ENCODE assay signal across 1 cellular context in genomic region chr17:7018331-7018964, GRCh38.
TF ChIP-seq lines count a peak whose summit lies in the region.

No MANE protein-coding gene starts in this region.

TF ChIP-seq in K562, 482 proteins besides CTCF, POLR2A, EP300 and RAD21 (continues in another document):
- TF ChIP-seq ZNF217 (CRISPR knock-in tag; IDR thresholded peaks at IDR 0.05): no peak
- no peak for TF ChIP-seq ZNF785 (CRISPR knock-in tag; IDR thresholded peaks at IDR 0.05)
- no peak for TF ChIP-seq L3MBTL2 (IDR thresholded peaks at IDR 0.05)
- TF ChIP-seq ZKSCAN3 (CRISPR knock-in tag; IDR thresholded peaks at IDR 0.05): no peak
- no peak for TF ChIP-seq TAF15 (IDR thresholded peaks at IDR 0.05; ENCODE audit: low read depth, low read length)
- TF ChIP-seq MAFF (IDR thresholded peaks at IDR 0.05; ENCODE audit: low read length): no peak
- no peak for TF ChIP-seq DNMT1 (IDR thresholded peaks at IDR 0.05)
- TF ChIP-seq POLR2B (IDR thresholded peaks at IDR 0.05; ENCODE audit: low read depth, partially characterized antibody): no peak
- no peak for TF ChIP-seq NFYB (IDR thresholded peaks at IDR 0.05; ENCODE audit: extremely low read depth, insufficient read length)
- no peak for TF ChIP-seq ZHX1 (conservative IDR thresholded peaks at IDR 0.05; ENCODE audit: low read length)
- TF ChIP-seq HDAC2 (IDR thresholded peaks at IDR 0.05): no peak
- TF ChIP-seq TEAD1 (CRISPR knock-in tag; IDR thresholded peaks at IDR 0.05): no peak
- TF ChIP-seq AFF1 (IDR thresholded peaks at IDR 0.05; ENCODE audit: low read depth in 1 of 2, partially characterized antibody in 2 of 2): no peak
- no peak for TF ChIP-seq MTA3 (IDR thresholded peaks at IDR 0.05; ENCODE audit: borderline replicate concordance)
- TF ChIP-seq CCAR2 (IDR thresholded peaks at IDR 0.05; ENCODE audit: low read depth, low read length): no peak
- 0 out of 4 replicates have a peak, but pooled peaks of 1 of the 2 experiments have one; percentile 31 for TF ChIP-seq MAZ (CRISPR knock-in tag; conservative IDR thresholded peaks at IDR 0.05 in 1 of 2, IDR thresholded peaks at IDR 0.05 in 1 of 2)
- no peak for TF ChIP-seq TCF15 (CRISPR knock-in tag; IDR thresholded peaks at IDR 0.05)
- no peak for TF ChIP-seq LEF1 (IDR thresholded peaks at IDR 0.05)
- TF ChIP-seq JUNB (CRISPR knock-in tag; conservative IDR thresholded peaks at IDR 0.05): no peak
- no peak for TF ChIP-seq NEUROD1 (IDR thresholded peaks at IDR 0.05; ENCODE audit: borderline replicate concordance, low read depth, low read length, partially characterized antibody)
- no peak for TF ChIP-seq CHAMP1 (IDR thresholded peaks at IDR 0.05)
- no peak for TF ChIP-seq TRIM28 (IDR thresholded peaks at IDR 0.05)
- no peak for TF ChIP-seq KAT2B (IDR thresholded peaks at IDR 0.05; ENCODE audit: low read depth, low read length)
- TF ChIP-seq ZNF717 (CRISPR knock-in tag; IDR thresholded peaks at IDR 0.05): no peak
- no peak for TF ChIP-seq CBX1 (IDR thresholded peaks at IDR 0.05; ENCODE audit: low read depth)
- 0 out of 2 replicates have a peak, but pooled peaks have one; percentile 24 for TF ChIP-seq ERF (CRISPR knock-in tag; IDR thresholded peaks at IDR 0.05)
- no peak for TF ChIP-seq GMEB1 (CRISPR knock-in tag; IDR thresholded peaks at IDR 0.05)
- no peak for TF ChIP-seq ZNF274 (IDR thresholded peaks at IDR 0.05; ENCODE audit: borderline replicate concordance, low read depth, low read length)
- no peak for TF ChIP-seq KAT8 (IDR thresholded peaks at IDR 0.05; ENCODE audit: low read depth)
- no peak for TF ChIP-seq HCFC1 (IDR thresholded peaks at IDR 0.05; ENCODE audit: low read depth, low read length)
- TF ChIP-seq SIN3A (IDR thresholded peaks at IDR 0.05; ENCODE audit: borderline replicate concordance in 2 of 2, control insufficient read depth in 1 of 2, low read depth in 2 of 2, low read length in 2 of 2): no peak
- TF ChIP-seq LCOR (CRISPR knock-in tag; IDR thresholded peaks at IDR 0.05): no peak
- TF ChIP-seq SMARCE1 (IDR thresholded peaks at IDR 0.05): no peak
- TF ChIP-seq FOXA1 (IDR thresholded peaks at IDR 0.05; ENCODE audit: borderline replicate concordance): no peak
- TF ChIP-seq PREB (CRISPR knock-in tag; IDR thresholded peaks at IDR 0.05): no peak
- no peak for TF ChIP-seq CCNT2 (IDR thresholded peaks at IDR 0.05; ENCODE audit: borderline replicate concordance, extremely low read depth, insufficient read length, low read depth, low read length)
- 0 out of 2 replicates have a peak, but pooled peaks have one; percentile 1 for TF ChIP-seq ZFX (CRISPR knock-in tag; IDR thresholded peaks at IDR 0.05)
- peak in 2 of 3 experiments; percentile 33 to 75 for TF ChIP-seq YY1 (IDR thresholded peaks at IDR 0.05; ENCODE audit: borderline replicate concordance in 1 of 3, control insufficient read depth in 1 of 3, extremely low read depth in 1 of 3, insufficient read depth in 3 of 3, insufficient read length in 1 of 3, insufficient replicate concordance in 2 of 3, low read depth in 1 of 3, low read length in 2 of 3)
- TF ChIP-seq KDM5B (IDR thresholded peaks at IDR 0.05; ENCODE audit: insufficient replicate concordance, low read depth, low read length): no peak
- no peak for TF ChIP-seq ZNF830 (CRISPR knock-in tag; IDR thresholded peaks at IDR 0.05)
- no peak for TF ChIP-seq ZNF408 (CRISPR knock-in tag; IDR thresholded peaks at IDR 0.05; ENCODE audit: low read depth)
- TF ChIP-seq ZNF511 (CRISPR knock-in tag; IDR thresholded peaks at IDR 0.05): no peak
- no peak for TF ChIP-seq ZNF3 (CRISPR knock-in tag; IDR thresholded peaks at IDR 0.05)
- TF ChIP-seq HEY1 (CRISPR knock-in tag; IDR thresholded peaks at IDR 0.05; ENCODE audit: borderline replicate concordance): no peak
- no peak for TF ChIP-seq SMARCC2 (IDR thresholded peaks at IDR 0.05; ENCODE audit: low read depth)
- no peak for TF ChIP-seq ZNF232 (CRISPR knock-in tag; IDR thresholded peaks at IDR 0.05)
- no peak for TF ChIP-seq THRAP3 (IDR thresholded peaks at IDR 0.05; ENCODE audit: borderline replicate concordance)
- no peak for TF ChIP-seq ZNF75A (CRISPR knock-in tag; IDR thresholded peaks at IDR 0.05)
- no peak for TF ChIP-seq TFE3 (CRISPR knock-in tag; IDR thresholded peaks at IDR 0.05)
